ENCODE assay signal across 1 cellular context in the genomic region with DNA sequence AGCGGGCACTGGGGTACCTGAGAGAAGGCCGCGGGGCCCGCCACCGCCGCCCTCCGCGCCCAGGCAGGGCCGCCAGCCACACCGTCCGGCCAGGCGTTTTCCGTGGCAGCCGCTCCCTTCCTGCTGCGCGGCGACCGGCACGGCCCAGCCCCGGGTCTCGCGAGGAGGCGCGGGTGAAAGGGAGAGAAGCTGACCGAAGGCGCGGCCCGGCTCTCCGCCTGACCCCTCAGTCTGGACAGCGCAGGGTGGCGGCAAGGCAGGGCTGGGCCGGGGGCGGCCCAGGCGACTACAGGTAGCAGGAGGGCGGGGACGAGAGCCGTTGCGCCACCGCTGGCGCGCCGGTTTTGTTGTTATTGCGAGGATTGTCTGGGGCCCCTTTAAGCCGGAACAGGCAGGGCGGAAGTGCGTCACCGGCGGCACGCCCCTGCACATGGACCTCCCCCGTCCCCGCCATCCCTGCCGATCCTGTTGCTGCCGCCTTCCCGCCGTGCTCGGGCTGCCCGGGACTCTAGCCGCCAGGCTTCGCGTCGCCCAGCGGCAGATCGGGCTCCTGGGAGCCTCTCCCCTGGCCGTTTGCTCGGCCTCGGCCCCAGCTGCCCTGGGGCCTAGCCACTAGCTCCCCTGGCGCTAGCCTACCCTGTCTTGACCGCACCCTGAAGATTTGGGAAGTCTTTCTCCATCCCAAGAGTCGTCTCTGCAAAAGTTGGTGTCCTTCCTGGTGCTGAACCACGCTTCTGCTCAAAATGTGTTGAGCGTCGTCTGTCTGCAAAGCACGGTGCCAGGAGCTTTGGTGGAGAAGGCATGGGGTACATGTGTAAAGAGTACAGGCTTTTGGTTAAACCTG.
TF ChIP-seq lines count a peak whose summit lies in the region.

A gene with protein sequence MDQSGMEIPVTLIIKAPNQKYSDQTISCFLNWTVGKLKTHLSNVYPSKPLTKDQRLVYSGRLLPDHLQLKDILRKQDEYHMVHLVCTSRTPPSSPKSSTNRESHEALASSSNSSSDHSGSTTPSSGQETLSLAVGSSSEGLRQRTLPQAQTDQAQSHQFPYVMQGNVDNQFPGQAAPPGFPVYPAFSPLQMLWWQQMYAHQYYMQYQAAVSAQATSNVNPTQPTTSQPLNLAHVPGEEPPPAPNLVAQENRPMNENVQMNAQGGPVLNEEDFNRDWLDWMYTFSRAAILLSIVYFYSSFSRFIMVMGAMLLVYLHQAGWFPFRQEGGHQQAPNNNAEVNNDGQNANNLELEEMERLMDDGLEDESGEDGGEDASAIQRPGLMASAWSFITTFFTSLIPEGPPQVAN (minus strand): TSS at position 352 of the 844 bp plus-strand sequence. CDS start 805 bp downstream, outside the sequence.

TF ChIP-seq in K562, 482 proteins besides CTCF, POLR2A, EP300 and RAD21 (continued from another document):
- TF ChIP-seq, protein P1, sequence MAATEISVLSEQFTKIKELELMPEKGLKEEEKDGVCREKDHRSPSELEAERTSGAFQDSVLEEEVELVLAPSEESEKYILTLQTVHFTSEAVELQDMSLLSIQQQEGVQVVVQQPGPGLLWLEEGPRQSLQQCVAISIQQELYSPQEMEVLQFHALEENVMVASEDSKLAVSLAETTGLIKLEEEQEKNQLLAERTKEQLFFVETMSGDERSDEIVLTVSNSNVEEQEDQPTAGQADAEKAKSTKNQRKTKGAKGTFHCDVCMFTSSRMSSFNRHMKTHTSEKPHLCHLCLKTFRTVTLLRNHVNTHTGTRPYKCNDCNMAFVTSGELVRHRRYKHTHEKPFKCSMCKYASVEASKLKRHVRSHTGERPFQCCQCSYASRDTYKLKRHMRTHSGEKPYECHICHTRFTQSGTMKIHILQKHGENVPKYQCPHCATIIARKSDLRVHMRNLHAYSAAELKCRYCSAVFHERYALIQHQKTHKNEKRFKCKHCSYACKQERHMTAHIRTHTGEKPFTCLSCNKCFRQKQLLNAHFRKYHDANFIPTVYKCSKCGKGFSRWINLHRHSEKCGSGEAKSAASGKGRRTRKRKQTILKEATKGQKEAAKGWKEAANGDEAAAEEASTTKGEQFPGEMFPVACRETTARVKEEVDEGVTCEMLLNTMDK (IDR thresholded peaks at IDR 0.05; ENCODE audit: borderline replicate concordance, insufficient read depth, low read depth, low read length, poor library complexity, severe bottlenecking), result peak; percentile 61
- TF ChIP-seq ZNF77 (CRISPR knock-in tag; IDR thresholded peaks at IDR 0.05), result no peak
- TF ChIP-seq BCL6 (CRISPR knock-in tag; IDR thresholded peaks at IDR 0.05), result no peak
- TF ChIP-seq ERF (CRISPR knock-in tag; IDR thresholded peaks at IDR 0.05), result no peak
- TF ChIP-seq, protein P2, sequence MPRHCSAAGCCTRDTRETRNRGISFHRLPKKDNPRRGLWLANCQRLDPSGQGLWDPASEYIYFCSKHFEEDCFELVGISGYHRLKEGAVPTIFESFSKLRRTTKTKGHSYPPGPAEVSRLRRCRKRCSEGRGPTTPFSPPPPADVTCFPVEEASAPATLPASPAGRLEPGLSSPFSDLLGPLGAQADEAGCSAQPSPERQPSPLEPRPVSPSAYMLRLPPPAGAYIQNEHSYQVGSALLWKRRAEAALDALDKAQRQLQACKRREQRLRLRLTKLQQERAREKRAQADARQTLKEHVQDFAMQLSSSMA (CRISPR knock-in tag; IDR thresholded peaks at IDR 0.05), result no peak
- TF ChIP-seq CREB1 (IDR thresholded peaks at IDR 0.05), result peak; percentile 93
- TF ChIP-seq CREB1 (CRISPR knock-in tag; IDR thresholded peaks at IDR 0.05), result peak; percentile 89
- TF ChIP-seq ZNF197 (CRISPR knock-in tag; IDR thresholded peaks at IDR 0.05; ENCODE audit: low read depth), result no peak
- no peak for TF ChIP-seq ZNF75A (CRISPR knock-in tag; IDR thresholded peaks at IDR 0.05)
- TF ChIP-seq CCNT2 (IDR thresholded peaks at IDR 0.05; ENCODE audit: borderline replicate concordance, extremely low read depth, insufficient read length, low read depth, low read length), result peak; percentile 81
- peak; percentile 95 for TF ChIP-seq POLR2G (IDR thresholded peaks at IDR 0.05; ENCODE audit: low read depth, low read length)
- TF ChIP-seq SAFB (IDR thresholded peaks at IDR 0.05; ENCODE audit: borderline replicate concordance, low read depth, low read length), result peak; percentile 67; the same call in 1 of the 2 replicates
- no peak for TF ChIP-seq ZNF175 (CRISPR knock-in tag; IDR thresholded peaks at IDR 0.05; ENCODE audit: low read depth)
- TF ChIP-seq, protein P3, sequence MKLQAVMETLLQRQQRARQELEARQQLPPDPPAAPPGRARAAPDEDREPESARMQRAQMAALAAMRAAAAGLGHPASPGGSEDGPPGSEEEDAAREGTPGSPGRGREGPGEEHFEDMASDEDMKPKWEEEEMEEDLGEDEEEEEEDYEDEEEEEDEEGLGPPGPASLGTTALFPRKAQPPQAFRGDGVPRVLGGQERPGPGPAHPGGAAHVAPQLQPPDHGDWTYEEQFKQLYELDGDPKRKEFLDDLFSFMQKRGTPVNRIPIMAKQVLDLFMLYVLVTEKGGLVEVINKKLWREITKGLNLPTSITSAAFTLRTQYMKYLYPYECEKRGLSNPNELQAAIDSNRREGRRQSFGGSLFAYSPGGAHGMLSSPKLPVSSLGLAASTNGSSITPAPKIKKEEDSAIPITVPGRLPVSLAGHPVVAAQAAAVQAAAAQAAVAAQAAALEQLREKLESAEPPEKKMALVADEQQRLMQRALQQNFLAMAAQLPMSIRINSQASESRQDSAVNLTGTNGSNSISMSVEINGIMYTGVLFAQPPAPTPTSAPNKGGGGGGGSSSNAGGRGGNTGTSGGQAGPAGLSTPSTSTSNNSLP (IDR thresholded peaks at IDR 0.05; ENCODE audit: borderline replicate concordance, low read depth, low read length), result no peak
- TF ChIP-seq ZNF239 (CRISPR knock-in tag; IDR thresholded peaks at IDR 0.05), result no peak
- TF ChIP-seq ZNF778 (CRISPR knock-in tag; IDR thresholded peaks at IDR 0.05), result no peak
- no peak for TF ChIP-seq HNRNPUL1 (IDR thresholded peaks at IDR 0.05; ENCODE audit: low read length)
